Comparison of ENCODE assay signal across 24 cellular contexts in genomic region chr3:46962990-46963389, GRCh38. TPM values are rescaled to one million over a fixed set of nuclear protein-coding genes. Genes with fewer than 3 reads are reported as not detected.
DNase-seq lines count a peak whose midpoint lies in the region; ATAC-seq and TF ChIP-seq lines count a peak whose summit lies in the region.
"Had no signal": no experiment of that assay in that cellular context is flagged by ENCODE, and none has a peak within 500 bp of the region (broad histone marks: within the 10 kb centered on the region; RNA-seq: fewer than 3 reads in every experiment).

No MANE protein-coding gene starts in this region.

- H3K4me1 Mint-ChIP-seq in natural killer cell, result peaks cover 74 to 80% of the 10 kb centered on the region in 2 donors
- peaks cover 75 to 79% of the 10 kb centered on the region in 2 donors for H3K4me1 Mint-ChIP-seq in natural killer cell treated with Interleukin-12 subunit alpha and Interleukin-12 subunit beta and Interleukin-15 and Interleukin-18, amount 100 ng/mL, for 72 hours (ENCODE audit: low read depth in 2 of 2)
- peaks cover 84 to 87% of the 10 kb centered on the region in 2 donors for H3K4me1 Mint-ChIP-seq in immature natural killer cell

- no peak overlapping the region for H3K4me3 Mint-ChIP-seq in natural killer cell
- H3K4me3 Mint-ChIP-seq in natural killer cell treated with Interleukin-12 subunit alpha and Interleukin-12 subunit beta and Interleukin-15 and Interleukin-18, amount 100 ng/mL, for 72 hours, result no peak overlapping the region
- no peak overlapping the region for H3K4me3 Mint-ChIP-seq in immature natural killer cell
- H3K4me3 Mint-ChIP-seq: dendritic cell treated with granulocyte-macrophage colony-stimulating factor and Interleukin-4, amounts not matched to agents 40 ng/mL and 50 ng/mL, for 4 days had no signal

- no peaks in the 10 kb centered on the region for H3K27me3 ChIP-seq in RWPE2 (ENCODE audit: insufficient read depth, poor library complexity, severe bottlenecking)
- H3K27me3 ChIP-seq: gastrocnemius medialis, stomach, tibial nerve had no signal

- intact Hi-C loops in natural killer cell (cut with micrococcal nuclease), result no loop called here

- no peak for ATAC-seq in natural killer cell
- ATAC-seq in natural killer cell treated with Interleukin-12 subunit alpha and Interleukin-12 subunit beta and Interleukin-15 and Interleukin-18, amount 100 ng/mL, for 72 hours, result no peak
- ATAC-seq in RWPE2 (ENCODE audit: low read depth), result 0 out of 3 replicates have a peak, but pooled peaks have one; percentile 24
- no peak for ATAC-seq in HG03280 (IDR thresholded peaks at IDR 0.05; ENCODE audit: unreplicated experiment)
- ATAC-seq: gastrocnemius medialis, left lobe of liver, SK-N-SH treated with all-trans-retinoic acid at 6 μM for 48 hours had no signal

- H3K4me1 ChIP-seq in RWPE2 (ENCODE audit: insufficient read depth, poor library complexity, severe bottlenecking), result peaks cover 26% of the 10 kb centered on the region

- H3K27me3 Mint-ChIP-seq in natural killer cell (ENCODE audit: low read depth in 2 of 2) (no peaks in the 10 kb centered on the region), immature natural killer cell (ENCODE audit: low read depth in 3 of 3) (peaks cover 4 to 21% (median 9%) of the 10 kb centered on the region in 3 donors)
- no peaks in the 10 kb centered on the region for H3K27me3 Mint-ChIP-seq in natural killer cell treated with Interleukin-12 subunit alpha and Interleukin-12 subunit beta and Interleukin-15 and Interleukin-18, amount 100 ng/mL, for 72 hours
- H3K27me3 Mint-ChIP-seq: dendritic cell treated with granulocyte-macrophage colony-stimulating factor and Interleukin-4, amounts not matched to agents 40 ng/mL and 50 ng/mL, for 4 days had no signal

- no peaks in the 10 kb centered on the region for H3K9me3 ChIP-seq in RWPE2 (ENCODE audit: severe bottlenecking)
- H3K9me3 ChIP-seq: gastrocnemius medialis, stomach, tibial nerve had no signal

- H3K27ac ChIP-seq in RWPE2 (ENCODE audit: poor library complexity, severe bottlenecking), result no peak overlapping the region
- no peak overlapping the region for H3K27ac ChIP-seq in substantia nigra (ENCODE audit: low read depth, low read length, poor library complexity, severe bottlenecking)
- H3K27ac ChIP-seq: KMS-11, tibial nerve had no signal

- DNase-seq in natural killer cell (no peak), RWPE2 (ENCODE audit: low spot score) (no peak), immature natural killer cell (no peak), substantia nigra (lab: John Stamatoyannopoulos, UW) (no peak)
- no peak for DNase-seq in natural killer cell treated with Interleukin-12 subunit alpha and Interleukin-12 subunit beta and Interleukin-15 and Interleukin-18, amount 100 ng/mL, for 72 hours (ENCODE audit: low spot score)
- no peak for DNase-seq in stimulated activated CD4-positive, alpha-beta T cell treated with anti-CD3 and anti-CD28 coated beads, Interleukin-4, amount 100 ng/mL, for 24 hours
- DNase-seq: activated CD4-positive, alpha-beta T cell treated with anti-CD3 and anti-CD28 coated beads for 4 hours; central memory CD4-positive, alpha-beta T cell; COR-L47; DMS79; gastrocnemius medialis; GDM1; H7; hippocampal formation; mesendoderm; NCI-H1417 treated with DMSO at 0.1 percent for 48 hours; nucleus accumbens; stomach had no signal

- peaks cover 32% of the 10 kb centered on the region for H3K36me3 ChIP-seq in RWPE2 (ENCODE audit: low read depth)
- H3K36me3 ChIP-seq: gastrocnemius medialis had no signal

- H3K36me3 Mint-ChIP-seq in natural killer cell (no peaks in the 10 kb centered on the region), immature natural killer cell (peaks cover 0 to 12% (median 8%) of the 10 kb centered on the region in 3 donors)
- H3K36me3 Mint-ChIP-seq in natural killer cell treated with Interleukin-12 subunit alpha and Interleukin-12 subunit beta and Interleukin-15 and Interleukin-18, amount 100 ng/mL, for 72 hours, result no peaks in the 10 kb centered on the region

- H3K27ac Mint-ChIP-seq in natural killer cell (peak overlapping the region; percentile 94 to 99), immature natural killer cell (peak overlapping the region; percentile 36 to 99 (median 58))
- H3K27ac Mint-ChIP-seq in natural killer cell treated with Interleukin-12 subunit alpha and Interleukin-12 subunit beta and Interleukin-15 and Interleukin-18, amount 100 ng/mL, for 72 hours, result peak overlapping the region in 1 of 2 donors; percentile 8
- H3K27ac Mint-ChIP-seq: dendritic cell treated with granulocyte-macrophage colony-stimulating factor and Interleukin-4, amounts not matched to agents 40 ng/mL and 50 ng/mL, for 4 days had no signal

- no peak overlapping the region for H3K4me3 ChIP-seq in RWPE2 (ENCODE audit: severe bottlenecking)
- H3K4me3 ChIP-seq: gastrocnemius medialis, stomach, tibial nerve had no signal

- TF ChIP-seq CTCF in natural killer cell (IDR thresholded peaks at IDR 0.05) (no peak), RWPE2 (IDR thresholded peaks at IDR 0.05; ENCODE audit: poor library complexity, severe bottlenecking) (no peak)

- H3K9me3 Mint-ChIP-seq in natural killer cell (no peaks in the 10 kb centered on the region), immature natural killer cell (no peaks in the 10 kb centered on the region)
- no peaks in the 10 kb centered on the region for H3K9me3 Mint-ChIP-seq in natural killer cell treated with Interleukin-12 subunit alpha and Interleukin-12 subunit beta and Interleukin-15 and Interleukin-18, amount 100 ng/mL, for 72 hours

RNA-seq across cellular contexts. Expression of gene CCDC12, which starts 13.6 kb away (rescaled TPM):
- 100 to 1,000 TPM; 104 to 114 (median 111) TPM for total RNA-seq in natural killer cell
- 10 to 100 TPM; 58.0 to 89.8 TPM for total RNA-seq in natural killer cell treated with Interleukin-12 subunit alpha and Interleukin-12 subunit beta and Interleukin-15 and Interleukin-18, amount 100 ng/mL, for 72 hours
- polyA plus RNA-seq in immature natural killer cell, result 100 to 1,000 TPM; 114 to 174 (median 129) TPM

RNA-seq across cellular contexts. Expression of gene NBEAL2, which starts 16.5 kb away (rescaled TPM):
- total RNA-seq in natural killer cell, result 100 to 1,000 TPM; 453 to 536 (median 532) TPM
- 100 to 1,000 TPM; 121 to 255 TPM for total RNA-seq in natural killer cell treated with Interleukin-12 subunit alpha and Interleukin-12 subunit beta and Interleukin-15 and Interleukin-18, amount 100 ng/mL, for 72 hours
- polyA plus RNA-seq in immature natural killer cell, result 10 to 100 TPM in 1 of 3 donors, 1 to 10 TPM in 2; 7.9 to 28.4 (median 9.9) TPM
